Comparison of ENCODE assay signal across 1 cellular context in genomic region chr20:50220093-50220893, GRCh38.
TF ChIP-seq lines count a peak whose summit lies in the region.

No MANE protein-coding gene starts in this region.

TF ChIP-seq in HCT116, 20 proteins besides CTCF, POLR2A, EP300 and RAD21 (continued from another document):
- TF ChIP-seq EZH2phosphoT487 (IDR thresholded peaks at IDR 0.05; ENCODE audit: borderline replicate concordance), result no peak
- TF ChIP-seq EZH2 (IDR thresholded peaks at IDR 0.05), result no peak
- TF ChIP-seq, protein P1, sequence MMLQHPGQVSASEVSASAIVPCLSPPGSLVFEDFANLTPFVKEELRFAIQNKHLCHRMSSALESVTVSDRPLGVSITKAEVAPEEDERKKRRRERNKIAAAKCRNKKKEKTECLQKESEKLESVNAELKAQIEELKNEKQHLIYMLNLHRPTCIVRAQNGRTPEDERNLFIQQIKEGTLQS (IDR thresholded peaks at IDR 0.05), result no peak
- no peak for TF ChIP-seq SRF (IDR thresholded peaks at IDR 0.05; ENCODE audit: low read depth)
- no peak for TF ChIP-seq SP1 (IDR thresholded peaks at IDR 0.05; ENCODE audit: low read depth)
- TF ChIP-seq CBX3 (IDR thresholded peaks at IDR 0.05; ENCODE audit: low read depth), result no peak
- TF ChIP-seq REST (IDR thresholded peaks at IDR 0.05; ENCODE audit: low read depth), result no peak
TF ChIP-seq in HCT116: peak in this region for 0.
